Comparison of ENCODE assay signal across 8 cellular contexts in the genomic region with DNA sequence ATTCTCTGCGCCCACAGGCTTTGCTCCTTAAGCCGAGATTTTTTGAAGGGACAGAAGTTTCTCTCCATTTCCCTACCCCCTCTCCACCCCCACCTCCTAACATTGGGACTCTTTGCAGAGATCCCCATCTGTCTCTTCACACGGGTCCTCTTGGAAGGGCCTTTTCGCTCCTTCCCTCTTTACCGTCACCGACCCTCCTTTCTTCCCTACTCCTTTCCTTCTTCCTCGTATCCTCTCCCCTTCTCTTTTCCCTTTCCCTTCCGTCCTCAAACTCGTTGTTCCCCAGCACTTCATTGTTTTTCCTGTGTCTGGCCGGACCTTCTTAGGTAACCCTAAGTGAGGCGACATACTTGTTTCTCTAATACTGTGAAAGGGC. TPM values are rescaled to one million over a fixed set of nuclear protein-coding genes. Genes with fewer than 3 reads are reported as not detected.
DNase-seq lines count a peak whose midpoint lies in the region; ATAC-seq and TF ChIP-seq lines count a peak whose summit lies in the region.

No MANE protein-coding gene starts in this region.

- H3K4me1 ChIP-seq in HAP-1 (peaks cover 14% of the 10 kb centered on the region), iPS DF 6.9 (ENCODE audit: control insufficient read depth, insufficient read depth, low read length) (no peaks in the 10 kb centered on the region), spleen (peaks cover 39 to 88% (median 68%) of the 10 kb centered on the region in 6 donors)

- ATAC-seq in activated B cell treated with CpG ODN at 0.5 μM for 24 hours (ENCODE audit: low read depth): no peak

- peaks cover 33% of the 10 kb centered on the region for H3K36me3 Mint-ChIP-seq in activated B cell treated with CpG ODN at 0.5 μM for 24 hours (ENCODE audit: low read depth)

- peaks cover 27% of the 10 kb centered on the region for H3K36me3 ChIP-seq in HAP-1 (replicated peaks)
- no peaks in the 10 kb centered on the region for H3K36me3 ChIP-seq in iPS DF 6.9 (ENCODE audit: control insufficient read depth, insufficient read depth, low read length)
- peaks cover 0 to 36% (median 28%) of the 10 kb centered on the region in 6 donors for H3K36me3 ChIP-seq in spleen

- H3K4me1 Mint-ChIP-seq in activated B cell treated with CpG ODN at 0.5 μM for 24 hours: peaks cover 50% of the 10 kb centered on the region

- POLR2A ChIA-PET in activated B cell treated with CpG ODN at 0.5 μM for 24 hours (lab: Charles Lee): interaction anchor here (1.4 to 2.6 kb wide), 5 partner anchors 70 to 182 kb away, joined by 3 to 13 read pairs (median 9); partner anchors contain the start of gene PTMA

- H3K27ac ChIP-seq in iPS DF 6.9 (ENCODE audit: low read length) (no peak overlapping the region), spleen (peak overlapping the region in 4 of 8 donors; percentile 80 to 87 (median 82))

- H3K9me3 ChIP-seq in HAP-1 (no peaks in the 10 kb centered on the region), iPS DF 6.9 (ENCODE audit: control insufficient read depth, insufficient read depth, low read length) (no peaks in the 10 kb centered on the region), spleen (no peaks in the 10 kb centered on the region)

- in situ Hi-C loops in HAP-1 (cut with MboI; ENCODE audit: low sequenced_read_pairs): loop anchor here (10.0 kb wide), 1 partner anchor 172 kb away; no protein-coding TSS in a partner anchor

- no peaks in the 10 kb centered on the region for H3K9me3 Mint-ChIP-seq in activated B cell treated with CpG ODN at 0.5 μM for 24 hours

- DNase-seq in HAP-1 (ENCODE audit: low spot score in 2 of 2) (no peak), activated B cell treated with CpG ODN at 0.5 μM for 24 hours (no peak), iPS DF 6.9 (ENCODE audit: low read depth, low spot score) (no peak), spleen (no peak), cerebellum (ENCODE audit: low spot score) (no peak), head of caudate nucleus (no peak), glomerular visceral epithelial cell (ENCODE audit: extremely low spot score) (no peak), posterior vena cava (ENCODE audit: low spot score) (no peak)

- CTCF ChIA-PET in activated B cell treated with CpG ODN at 0.5 μM for 24 hours (lab: Charles Lee): no interaction called here

- TF ChIP-seq CTCF in activated B cell treated with CpG ODN at 0.5 μM for 24 hours (IDR thresholded peaks at IDR 0.05) (no peak), spleen (IDR thresholded peaks at IDR 0.05 in 8 of 11, conservative IDR thresholded peaks at IDR 0.05 in 3 of 11) (no peak)

- intact Hi-C loops in activated B cell treated with CpG ODN at 0.5 μM for 24 hours (cut with micrococcal nuclease) (loop anchor here (1.0 to 10.0 kb wide), 4 partner anchors 70 to 732 kb away; partner anchors contain the start of gene PSMD1), spleen (cut with DNase I; ENCODE audit: low total_unique reads) (no loop called here), head of caudate nucleus (cut with DNase I) (loop anchor here (10.0 kb wide), 1 partner anchor 172 kb away; no protein-coding TSS in a partner anchor), posterior vena cava (cut with DNase I) (no loop called here)

- H3K27me3 Mint-ChIP-seq in activated B cell treated with CpG ODN at 0.5 μM for 24 hours: no peaks in the 10 kb centered on the region

- H3K4me3 ChIP-seq in HAP-1: peak overlapping the region; percentile 70
- H3K4me3 ChIP-seq in iPS DF 6.9 (ENCODE audit: low read length): peak overlapping the region; percentile 62; the same call in 1 of the 2 replicates
- peak overlapping the region; percentile 91 to 100 (median 99) for H3K4me3 ChIP-seq in spleen

- peak overlapping the region; percentile 75 for H3K27ac Mint-ChIP-seq in activated B cell treated with CpG ODN at 0.5 μM for 24 hours

- H3K27me3 ChIP-seq in HAP-1 (ENCODE audit: low read depth) (no peaks in the 10 kb centered on the region), iPS DF 6.9 (ENCODE audit: control insufficient read depth, insufficient read depth, low read length) (no peaks in the 10 kb centered on the region), spleen (replicated peaks in 1 of 7) (no peaks in the 10 kb centered on the region)

- WGBS in iPS DF 6.9 (ENCODE audit: insufficient coverage, insufficient read length): no CpG with 5 or more reads among the region's 11 CpGs
- WGBS in spleen, 5 donors: 14 to 24% (median 18%) methylated on average over 11 of the region's 11 CpGs

- peak overlapping the region; percentile 92 for H3K4me3 Mint-ChIP-seq in activated B cell treated with CpG ODN at 0.5 μM for 24 hours

- TF ChIP-seq POLR2A in spleen (IDR thresholded peaks at IDR 0.05): no peak

RNA-seq across cellular contexts. Expression of gene COPS7B, which starts 0.7 kb away (rescaled TPM):
- total RNA-seq in activated B cell treated with CpG ODN at 0.5 μM for 24 hours (49.9 and 54.5 TPM in 2 replicates), spleen (10 to 100 TPM; 26.7 to 55.1 (median 38.8) TPM), cerebellum (25.0 TPM), posterior vena cava (10 to 100 TPM; 20.6 to 24.6 TPM)
- 10 to 100 TPM; 18.2 to 27.2 (median 21.9) TPM for polyA plus RNA-seq in spleen

RNA-seq across cellular contexts. Expression of gene PDE6D, which starts 5.8 kb away (rescaled TPM):
- total RNA-seq in activated B cell treated with CpG ODN at 0.5 μM for 24 hours (35.7 and 41.3 TPM in 2 replicates), spleen (10 to 100 TPM; 22.2 to 45.0 (median 28.3) TPM), cerebellum (30.8 TPM), posterior vena cava (10 to 100 TPM; 21.4 to 22.0 TPM)
- polyA plus RNA-seq in spleen: 10 to 100 TPM; 20.5 to 35.1 (median 33.8) TPM

Comparison
In these comparisons a context has a peak if more than half of its experiments do, and no peak if none do; other contexts are left out.
1. intact Hi-C loops: an anchor here in activated B cell treated with CpG ODN at 0.5 μM for 24 hours (1.0 to 10.0 kb wide) and head of caudate nucleus (10.0 kb wide); none called in spleen and posterior vena cava.